In genomic region chr15:63233667-63234419, GRCh38 we compare ENCODE assay signal across 9 cellular contexts. TPM values are rescaled to one million over a fixed set of nuclear protein-coding genes. Genes with fewer than 3 reads are reported as not detected.
A peak's percentile ranks its signal among the peaks of the same experiment; 100 is the strongest.
DNase-seq lines count a peak whose midpoint lies in the region; ATAC-seq, FAIRE-seq and TF ChIP-seq lines count a peak whose summit lies in the region.
"Had no signal": no experiment of that assay in that cellular context is flagged by ENCODE, and none has a peak within 500 bp of the region (broad histone marks: within the 10 kb centered on the region; RNA-seq: fewer than 3 reads in every experiment).

No MANE protein-coding gene starts in this region.

- TF ChIP-seq POLR2A in H54 (IDR thresholded peaks at IDR 0.05; ENCODE audit: low read depth, low read length): no peak

- H3K27ac ChIP-seq in right atrium auricular region (peak overlapping the region; percentile 69 to 71), SJCRH30 (no peak overlapping the region)

- POLR2A ChIA-PET in WTC11 (lab: Charles Lee): no interaction called here

- peak; percentile 82 for FAIRE-seq in H54 (lab: Jason Lieb, UNC)

- no peaks in the 10 kb centered on the region for H3K36me3 Mint-ChIP-seq in WTC11

- H3K4me1 ChIP-seq in right atrium auricular region (peaks cover 0 to 40% of the 10 kb centered on the region in 2 donors), skeletal muscle satellite cell (ENCODE audit: control insufficient read depth, insufficient read depth, low read length) (peaks cover 60% of the 10 kb centered on the region), SJCRH30 (peaks cover 42% of the 10 kb centered on the region)

- ATAC-seq in WTC11 (no peak), GM18520 (IDR thresholded peaks at IDR 0.05; ENCODE audit: unreplicated experiment) (no peak)

- H3K27me3 ChIP-seq in right atrium auricular region (no peaks in the 10 kb centered on the region), skeletal muscle satellite cell (ENCODE audit: control insufficient read depth, insufficient read depth, low read length) (no peaks in the 10 kb centered on the region), SJCRH30 (no peaks in the 10 kb centered on the region)

- H3K4me3 Mint-ChIP-seq in WTC11: no peak overlapping the region

- H3K4me3 ChIP-seq in right atrium auricular region (no peak overlapping the region), skeletal muscle satellite cell (ENCODE audit: low read length) (peak overlapping the region; percentile 43), SJCRH30 (no peak overlapping the region)

- no peaks in the 10 kb centered on the region for H3K27me3 Mint-ChIP-seq in WTC11 (ENCODE audit: low read depth)

- peak overlapping the region; percentile 2; the same call in 1 of the 2 replicates for H3K27ac Mint-ChIP-seq in WTC11

- peaks cover 23% of the 10 kb centered on the region for H3K4me1 Mint-ChIP-seq in WTC11

- no peak for DNase-seq in H54 (ENCODE audit: insufficient read length, low spot score)
- no peak for DNase-seq in WTC11 (ENCODE audit: low spot score)
- DNase-seq in right atrium auricular region (ENCODE audit: low spot score): no peak
- DNase-seq in SJCRH30: no peak
- DNase-seq in stimulated activated CD4-positive, alpha-beta T cell treated with anti-CD3 and anti-CD28 coated beads, Interleukin-2, amount 100 ng/mL, for 24 hours: no peak
- DNase-seq in activated CD4-positive, alpha-beta T cell treated with anti-CD3 and anti-CD28 coated beads for 1 hour: no peak
- DNase-seq: NCI-H1436 had no signal

- TF ChIP-seq CTCF in WTC11 (IDR thresholded peaks at IDR 0.05) (no peak), right atrium auricular region (IDR thresholded peaks at IDR 0.05) (no peak)

- CTCF ChIA-PET in WTC11 (lab: Charles Lee): interaction anchor here (0.6 kb wide), 1 partner anchor 17 kb away, joined by 3 read pairs; no protein-coding TSS in a partner anchor

- H3K36me3 ChIP-seq in right atrium auricular region: no peaks in the 10 kb centered on the region
- H3K36me3 ChIP-seq in skeletal muscle satellite cell (ENCODE audit: insufficient read depth, low read length): no peaks in the 10 kb centered on the region
- no peaks in the 10 kb centered on the region; the same call in 1 of the 2 replicates for H3K36me3 ChIP-seq in SJCRH30

- peak overlapping the region; percentile 68 for H3K9ac ChIP-seq in skeletal muscle satellite cell (ENCODE audit: low read depth, low read length)

- H3K9me3 ChIP-seq in right atrium auricular region: no peaks in the 10 kb centered on the region
- H3K9me3 ChIP-seq in skeletal muscle satellite cell (replicated peaks; ENCODE audit: low read length): no peaks in the 10 kb centered on the region
- no peaks in the 10 kb centered on the region for H3K9me3 ChIP-seq in SJCRH30 (replicated peaks)

- no peaks in the 10 kb centered on the region; the same call in 1 of the 2 replicates for H3K9me3 Mint-ChIP-seq in WTC11

- peak overlapping the region; percentile 70 for H3K4me2 ChIP-seq in skeletal muscle satellite cell (ENCODE audit: low read length)

TF ChIP-seq in WTC11, 78 proteins besides CTCF, POLR2A, EP300 and RAD21:
- no peak for TF ChIP-seq ZSCAN18 (CRISPR knock-in tag; IDR thresholded peaks at IDR 0.05)
- no peak for TF ChIP-seq ZNF263 (CRISPR knock-in tag; IDR thresholded peaks at IDR 0.05; ENCODE audit: low read depth)
- TF ChIP-seq NFE2L1 (CRISPR knock-in tag; IDR thresholded peaks at IDR 0.05): no peak
- TF ChIP-seq TEAD1 (CRISPR knock-in tag; IDR thresholded peaks at IDR 0.05): no peak
- no peak for TF ChIP-seq CBFB (CRISPR knock-in tag; IDR thresholded peaks at IDR 0.05; ENCODE audit: low read depth)
- no peak for TF ChIP-seq PRDM15 (CRISPR knock-in tag; IDR thresholded peaks at IDR 0.05)
- TF ChIP-seq ZNF416 (CRISPR knock-in tag; IDR thresholded peaks at IDR 0.05): no peak
- no peak for TF ChIP-seq HMGA2 (CRISPR knock-in tag; IDR thresholded peaks at IDR 0.05)
- no peak for TF ChIP-seq PRRX2 (CRISPR knock-in tag; IDR thresholded peaks at IDR 0.05)
- TF ChIP-seq ATF1 (CRISPR knock-in tag; IDR thresholded peaks at IDR 0.05): no peak

RNA-seq across cellular contexts. Expression of gene APH1B, which starts 43.6 kb away (rescaled TPM):
- total RNA-seq in WTC11 (2021) (22.0 to 27.5 TPM (median 25.0 TPM) in 3 replicates), right atrium auricular region (1 to 10 TPM; 4.8 to 6.9 TPM)
- 9.4 and 16.0 TPM in 2 replicates for total RNA-seq in skeletal muscle satellite cell (2012; rRNA removed)
- 13.3 and 15.2 TPM in 2 replicates for total RNA-seq in SJCRH30 (2014; rRNA removed; shearing (Covaris generic))

RNA-seq across cellular contexts. Expression of gene RAB8B, which starts 44.4 kb away (rescaled TPM):
- total RNA-seq in WTC11 (2021) (30.5 to 34.6 TPM (median 32.5 TPM) in 3 replicates), right atrium auricular region (10 to 100 TPM; 10.2 to 19.3 TPM)
- total RNA-seq in skeletal muscle satellite cell (2012; rRNA removed): 31.5 and 46.1 TPM in 2 replicates
- 47.2 and 50.4 TPM in 2 replicates for total RNA-seq in SJCRH30 (2014; rRNA removed; shearing (Covaris generic))
